In genomic region chr6:141077355-141078333, GRCh38 we compare ENCODE assay signal across 8 cellular contexts.
DNase-seq lines count a peak whose midpoint lies in the region; ATAC-seq and TF ChIP-seq lines count a peak whose summit lies in the region.

No MANE protein-coding gene starts in this region.

- no peaks in the 10 kb centered on the region for H3K36me3 Mint-ChIP-seq in endodermal cell (ENCODE audit: low read depth)
- H3K36me3 Mint-ChIP-seq in stimulated activated naive B cell treated with anti-CD40 and anti-IgM and Interleukin-4, amounts not matched to agents 10 μg/mL and 1 μg/mL and 100 μg/mL, for 72 hours, result no peaks in the 10 kb centered on the region

- H3K4me1 ChIP-seq in cardiac muscle cell (ENCODE audit: low read depth), result no peaks in the 10 kb centered on the region
- no peaks in the 10 kb centered on the region for H3K4me1 ChIP-seq in endodermal cell (ENCODE audit: control insufficient read depth, insufficient read depth, low read length)
- no peaks in the 10 kb centered on the region for H3K4me1 ChIP-seq in thyroid gland

- H3K27me3 Mint-ChIP-seq in endodermal cell (ENCODE audit: insufficient read depth), result no peaks in the 10 kb centered on the region
- no peaks in the 10 kb centered on the region for H3K27me3 Mint-ChIP-seq in stimulated activated naive B cell treated with anti-CD40 and anti-IgM and Interleukin-4, amounts not matched to agents 10 μg/mL and 1 μg/mL and 100 μg/mL, for 72 hours

- WGBS in endodermal cell (ENCODE audit: insufficient coverage in 1 of 2, insufficient read length in 1 of 2), 2 experiments, result 90 to 100% methylated on average over 2 to 8 of the region's 8 CpGs
- WGBS in thyroid gland, 2 donors, result 83 to 91% methylated on average over 8 of the region's 8 CpGs

- no peak overlapping the region for H3K9ac ChIP-seq in endodermal cell (ENCODE audit: extremely low read depth, low read length, poor library complexity, severe bottlenecking)

- intact Hi-C loops in cardiac septum (cut with DNase I) (no loop called here), thyroid gland (cut with DNase I) (no loop called here)

- peak overlapping the region; percentile 30 for H3K27ac Mint-ChIP-seq in endodermal cell
- H3K27ac Mint-ChIP-seq in stimulated activated naive B cell treated with anti-CD40 and anti-IgM and Interleukin-4, amounts not matched to agents 10 μg/mL and 1 μg/mL and 100 μg/mL, for 72 hours, result no peak overlapping the region

- peak; percentile 35 to 46 for DNase-seq in cardiac muscle cell (ENCODE audit: low read depth in 1 of 2, low spot score in 1 of 2)
- no peak for DNase-seq in cardiac septum (ENCODE audit: low spot score)
- peak; percentile 3 to 56 for DNase-seq in NCI-H524 (lab: John Stamatoyannopoulos, UW)
- DNase-seq in endodermal cell, result peak; percentile 80
- DNase-seq in stimulated activated naive B cell treated with anti-CD40 and anti-IgM and Interleukin-4, amounts not matched to agents 10 μg/mL and 1 μg/mL and 100 μg/mL, for 72 hours, result peak; percentile 6
- no peak for DNase-seq in thyroid gland
- DNase-seq in NOMO-1 treated with dmso at 0.1 percent for 144 hours (lab: John Stamatoyannopoulos, UW; ENCODE audit: unreplicated experiment), result no peak

- peaks cover 10% of the 10 kb centered on the region for H3K9me3 Mint-ChIP-seq in endodermal cell
- no peaks in the 10 kb centered on the region for H3K9me3 Mint-ChIP-seq in stimulated activated naive B cell treated with anti-CD40 and anti-IgM and Interleukin-4, amounts not matched to agents 10 μg/mL and 1 μg/mL and 100 μg/mL, for 72 hours

- TF ChIP-seq POLR2A in thyroid gland (IDR thresholded peaks at IDR 0.05), result no peak

- H3K4me3 ChIP-seq in cardiac muscle cell (no peak overlapping the region), endodermal cell (ENCODE audit: low read length) (no peak overlapping the region), thyroid gland (replicated peaks in 1 of 3) (no peak overlapping the region)

- no peak overlapping the region for H3K4me3 Mint-ChIP-seq in endodermal cell
- H3K4me3 Mint-ChIP-seq in stimulated activated naive B cell treated with anti-CD40 and anti-IgM and Interleukin-4, amounts not matched to agents 10 μg/mL and 1 μg/mL and 100 μg/mL, for 72 hours, result no peak overlapping the region

- TF ChIP-seq CTCF in cardiac muscle cell (IDR thresholded peaks at IDR 0.05; ENCODE audit: low read depth, low read length), result peak; percentile 25
- peak; percentile 73 for TF ChIP-seq CTCF in endodermal cell (conservative IDR thresholded peaks at IDR 0.05)
- TF ChIP-seq CTCF in thyroid gland (IDR thresholded peaks at IDR 0.05), result no peak

- H3K27me3 ChIP-seq in cardiac muscle cell (no peaks in the 10 kb centered on the region), endodermal cell (ENCODE audit: control insufficient read depth, insufficient read depth, low read length, poor library complexity, severe bottlenecking) (no peaks in the 10 kb centered on the region), thyroid gland (no peaks in the 10 kb centered on the region)

- H3K36me3 ChIP-seq in cardiac muscle cell (no peaks in the 10 kb centered on the region), endodermal cell (ENCODE audit: control insufficient read depth, insufficient read depth, low read length) (no peaks in the 10 kb centered on the region), thyroid gland (no peaks in the 10 kb centered on the region)

- peaks cover 8% of the 10 kb centered on the region for H3K4me1 Mint-ChIP-seq in endodermal cell
- no peaks in the 10 kb centered on the region for H3K4me1 Mint-ChIP-seq in stimulated activated naive B cell treated with anti-CD40 and anti-IgM and Interleukin-4, amounts not matched to agents 10 μg/mL and 1 μg/mL and 100 μg/mL, for 72 hours

- no peak overlapping the region for H3K27ac ChIP-seq in cardiac muscle cell
- no peak overlapping the region for H3K27ac ChIP-seq in endodermal cell (ENCODE audit: low read depth, low read length)
- no peak overlapping the region for H3K27ac ChIP-seq in thyroid gland

- H3K9me3 ChIP-seq in cardiac muscle cell (ENCODE audit: low read depth), result no peaks in the 10 kb centered on the region
- H3K9me3 ChIP-seq in endodermal cell (ENCODE audit: control insufficient read depth, low read length), result peaks cover 5% of the 10 kb centered on the region
- H3K9me3 ChIP-seq in thyroid gland, result no peaks in the 10 kb centered on the region

- peak; percentile 96 for ATAC-seq in HG02870 (IDR thresholded peaks at IDR 0.05; ENCODE audit: unreplicated experiment)
- peak; percentile 79 to 93 for ATAC-seq in stimulated activated naive B cell treated with anti-CD40 and anti-IgM and Interleukin-4, amounts not matched to agents 10 μg/mL and 1 μg/mL and 100 μg/mL, for 72 hours (replicated peaks)

Comparison
In these comparisons a context has a peak if more than half of its experiments do, and no peak if none do; other contexts are left out.
1. DNase-seq: peak in cardiac muscle cell (2 of 2), NCI-H524 (2 of 2), endodermal cell (single experiment) and stimulated activated naive B cell treated with anti-CD40 and anti-IgM and Interleukin-4, amounts not matched to agents 10 μg/mL and 1 μg/mL and 100 μg/mL, for 72 hours (single experiment); none in cardiac septum (single experiment), thyroid gland (0 of 2) and NOMO-1 treated with dmso at 0.1 percent for 144 hours (single experiment).
2. CTCF ChIP-seq: peak in cardiac muscle cell (single experiment) and endodermal cell (single experiment); none in thyroid gland (0 of 6).